In genomic region chr20:34421766-34422466, GRCh38 we compare ENCODE assay signal across 23 cellular contexts.
"Had no signal": no experiment of that assay in that cellular context is flagged by ENCODE, and none has a peak within 500 bp of the region (broad histone marks: within the 10 kb centered on the region; RNA-seq: fewer than 3 reads in every experiment).

No MANE protein-coding gene starts in this region.

- H3K4me3 ChIP-seq: colonic mucosa, pancreas, spleen, stomach, thoracic aorta had no signal

- FAIRE-seq: endothelial cell of umbilical vein, pancreas had no signal

- H3K27me3 ChIP-seq: colonic mucosa, pancreas, spleen, stomach had no signal

- H3K4me1 ChIP-seq: colonic mucosa had no signal

- H3K27me3 Mint-ChIP-seq: naive thymus-derived CD4-positive, alpha-beta T cell; progenitor cell of endocrine pancreas; stimulated activated naive B cell treated with anti-CD40 and anti-IgM and Interleukin-4, amounts not matched to agents 10 μg/mL and 1 μg/mL and 100 μg/mL, for 72 hours had no signal

- H3K27ac Mint-ChIP-seq: naive thymus-derived CD4-positive, alpha-beta T cell had no signal

- DNase-seq: caudate nucleus; colonic mucosa; dermis blood vessel endothelial cell; erythroblast; foreskin melanocyte; head of caudate nucleus; hypothalamus; islet precursor cell; naive thymus-derived CD4-positive, alpha-beta T cell; occipital lobe; pancreas; spleen; stimulated activated CD4-positive, alpha-beta T cell treated with anti-CD3 and anti-CD28 coated beads, Interleukin-15, amount 100 ng/mL, for 24 hours; stimulated activated CD4-positive, alpha-beta T cell treated with anti-CD3 and anti-CD28 coated beads, Interleukin-1b, Interleukin-23, amount 100 ng/mL, for 48 hours; stimulated activated CD4-positive, alpha-beta T cell treated with anti-CD3 and anti-CD28 coated beads, Interleukin-4, amount 100 ng/mL, for 24 hours; stimulated activated naive B cell treated with anti-CD40 and anti-IgM and Interleukin-4, amounts not matched to agents 10 μg/mL and 1 μg/mL and 100 μg/mL, for 72 hours; stomach; substantia nigra; trophoblast cell had no signal

- ATAC-seq: naive thymus-derived CD4-positive, alpha-beta T cell; pancreas; sciatic nerve; stimulated activated naive B cell treated with anti-CD40 and anti-IgM and Interleukin-4, amounts not matched to agents 10 μg/mL and 1 μg/mL and 100 μg/mL, for 72 hours had no signal

- H3K4me3 Mint-ChIP-seq: naive thymus-derived CD4-positive, alpha-beta T cell; stimulated activated naive B cell treated with anti-CD40 and anti-IgM and Interleukin-4, amounts not matched to agents 10 μg/mL and 1 μg/mL and 100 μg/mL, for 72 hours had no signal

- H3K9me3 Mint-ChIP-seq: stimulated activated naive B cell treated with anti-CD40 and anti-IgM and Interleukin-4, amounts not matched to agents 10 μg/mL and 1 μg/mL and 100 μg/mL, for 72 hours had no signal

- H3K27ac ChIP-seq: colonic mucosa, pancreas, spleen, stomach, thoracic aorta had no signal

- H3K9me3 ChIP-seq: colonic mucosa, pancreas, spleen, stomach, thoracic aorta had no signal
